ENCODE assay signal across 19 cellular contexts in genomic region chr12:53235164-53235563, GRCh38. TPM values are rescaled to one million over a fixed set of nuclear protein-coding genes. Genes with fewer than 3 reads are reported as not detected.
DNase-seq lines count a peak whose midpoint lies in the region; ATAC-seq and TF ChIP-seq lines count a peak whose summit lies in the region.
"Had no signal": no experiment of that assay in that cellular context is flagged by ENCODE, and none has a peak within 500 bp of the region (broad histone marks: within the 10 kb centered on the region; RNA-seq: fewer than 3 reads in every experiment).

No MANE protein-coding gene starts in this region.

- no peak for TF ChIP-seq CTCF in 22Rv1 (IDR thresholded peaks at IDR 0.05)
- TF ChIP-seq CTCF in ascending aorta (IDR thresholded peaks at IDR 0.05), result no peak
- TF ChIP-seq CTCF in nephron (IDR thresholded peaks at IDR 0.05; ENCODE audit: unreplicated experiment in 3 of 3), result no peak

- no peaks in the 10 kb centered on the region for H3K36me3 Mint-ChIP-seq in nephron (ENCODE audit: low read depth)
- H3K36me3 Mint-ChIP-seq: activated naive CD8-positive, alpha-beta T cell had no signal

- peaks cover 51% of the 10 kb centered on the region for H3K4me1 Mint-ChIP-seq in nephron

- intact Hi-C loops in ascending aorta (cut with DNase I), result no loop called here

- ATAC-seq in stimulated activated naive CD8-positive, alpha-beta T cell treated with anti-CD3 and anti-CD28 coated beads, Interleukin-15, Interleukin-2, amounts not matched to agents 100 U/mL and 50 U/mL, for 24 hours, result no peak
- no peak for ATAC-seq in HG03354 (IDR thresholded peaks at IDR 0.05; ENCODE audit: poor library complexity, severe bottlenecking, unreplicated experiment)
- ATAC-seq: heart right ventricle, HepG2 had no signal

- H3K27me3 ChIP-seq in ascending aorta, result no peaks in the 10 kb centered on the region
- H3K27me3 ChIP-seq in GM23248 (replicated peaks; ENCODE audit: insufficient read depth), result no peaks in the 10 kb centered on the region
- H3K27me3 ChIP-seq: uterus had no signal

- H2AFZ ChIP-seq in GM23248, result no peak overlapping the region

- H4K20me1 ChIP-seq in GM23248 (ENCODE audit: insufficient read depth), result no peaks in the 10 kb centered on the region

- in situ Hi-C loops in GM23248 (cut with MboI), result no loop called here

- H3K9ac ChIP-seq in GM23248, result no peak overlapping the region

- H3K79me2 ChIP-seq in GM23248 (ENCODE audit: insufficient read depth), result peaks cover 15% of the 10 kb centered on the region

- H3K4me3 Mint-ChIP-seq in nephron, result peak overlapping the region in 1 of 3 experiments; percentile 52
- H3K4me3 Mint-ChIP-seq: neural crest cell had no signal

- peaks cover 4% of the 10 kb centered on the region; the same call in 1 of the 2 replicates for H3F3A ChIP-seq in GM23248 (ENCODE audit: insufficient read depth)

- no peak overlapping the region for H3K4me3 ChIP-seq in ascending aorta
- no peak overlapping the region for H3K4me3 ChIP-seq in GM23248
- H3K4me3 ChIP-seq: heart right ventricle, uterus had no signal

- H3K27me3 Mint-ChIP-seq in nephron (ENCODE audit: low read depth), result peaks cover 22% of the 10 kb centered on the region
- H3K27me3 Mint-ChIP-seq: activated naive CD8-positive, alpha-beta T cell had no signal

- H3K27ac ChIP-seq in 22Rv1 (peak overlapping the region; percentile 30; the same call in 1 of the 2 replicates), ascending aorta (peak overlapping the region; percentile 87 to 88), GM23248 (no peak overlapping the region)

- 50 to 52% methylated on average over 3 of the region's 3 CpGs for WGBS in GM23248 (ENCODE audit: low coverage in 1 of 2, low lambda C conversion rate in 2 of 2, missing lambda C conversion rate in 2 of 2), 2 experiments

- no peak overlapping the region for H3K4me2 ChIP-seq in GM23248 (ENCODE audit: unreplicated experiment)

- peaks cover 5 to 26% of the 10 kb centered on the region in 2 donors for H3K4me1 ChIP-seq in ascending aorta
- H3K4me1 ChIP-seq in GM23248 (ENCODE audit: insufficient read depth), result peaks cover 27% of the 10 kb centered on the region

- no peaks in the 10 kb centered on the region for H3K9me2 ChIP-seq in GM23248 (ENCODE audit: insufficient read depth)

- H3K27ac Mint-ChIP-seq in nephron, result peak overlapping the region in 2 of 3 experiments; percentile 45 to 66

- H3K9me3 ChIP-seq in ascending aorta (no peaks in the 10 kb centered on the region), GM23248 (ENCODE audit: low read depth) (no peaks in the 10 kb centered on the region)
- H3K9me3 ChIP-seq: heart right ventricle, uterus had no signal

- no peaks in the 10 kb centered on the region for H3K36me3 ChIP-seq in ascending aorta
- no peaks in the 10 kb centered on the region for H3K36me3 ChIP-seq in GM23248 (ENCODE audit: low read depth)
- H3K36me3 ChIP-seq: heart right ventricle, uterus had no signal

- H3K9me3 Mint-ChIP-seq in nephron, result no peaks in the 10 kb centered on the region
- H3K9me3 Mint-ChIP-seq: neural crest cell had no signal

- peak; percentile 65 for DNase-seq in D341Med (ENCODE audit: low spot score)
- DNase-seq in ascending aorta (ENCODE audit: low spot score in 2 of 2), result no peak
- DNase-seq in OCI-M1 (lab: John Stamatoyannopoulos, UW), result no peak
- DNase-seq in GM23248, result no peak
- DNase-seq in stimulated activated naive CD8-positive, alpha-beta T cell treated with anti-CD3 and anti-CD28 coated beads, Interleukin-15, Interleukin-2, amounts not matched to agents 100 U/mL and 50 U/mL, for 24 hours, result no peak
- DNase-seq: activated CD4-positive, CD25-positive, alpha-beta regulatory T cell treated with anti-CD3 and anti-CD28 coated beads, Interleukin-2, amount 50 U/mL, for 72 hours; heart right ventricle; kidney; NCI-H446; retina; stimulated activated naive CD4-positive, alpha-beta T cell treated with Interleukin-2 at 50 U/mL for 16 hours; T-helper 9 cell; uterus had no signal

RNA-seq across cellular contexts. Expression of gene RARG, which starts 3.2 kb away (rescaled TPM):
- 29.8 TPM for total RNA-seq in ascending aorta
- total RNA-seq in GM23248 (2014; rRNA removed; shearing (Covaris generic)), result 75.3 and 76.6 TPM in 2 replicates
- polyA plus RNA-seq in GM23248 (2016; fragmentation: Nextera tagmentation; extraction: Ambion mirVana), result 116 and 118 TPM in 2 replicates

RNA-seq across cellular contexts. Expression of gene ITGB7, which starts 28.1 kb away (rescaled TPM):
- total RNA-seq in ascending aorta, result 1.6 TPM
- total RNA-seq in GM23248 (2014; rRNA removed; shearing (Covaris generic)), result 1.4 and 2.4 TPM in 2 replicates
- 0.84 and 1.2 TPM in 2 replicates for polyA plus RNA-seq in GM23248 (2016; fragmentation: Nextera tagmentation; extraction: Ambion mirVana)
- total RNA-seq: neural crest cell had no signal

RNA-seq across cellular contexts. Expression of gene ESPL1, which starts 32.9 kb away (rescaled TPM):
- not detected for total RNA-seq in ascending aorta
- total RNA-seq in GM23248 (2014; rRNA removed; shearing (Covaris generic)), result 5.6 and 8.5 TPM in 2 replicates
- 2.0 and 3.3 TPM in 2 replicates for polyA plus RNA-seq in GM23248 (2016; fragmentation: Nextera tagmentation; extraction: Ambion mirVana)

RNA-seq across cellular contexts. Expression of gene CSAD, which starts 54.4 kb away (rescaled TPM):
- 30.7 TPM for total RNA-seq in ascending aorta
- total RNA-seq in GM23248 (2014; rRNA removed; shearing (Covaris generic)), result 13.4 and 14.2 TPM in 2 replicates
- polyA plus RNA-seq in GM23248 (2016; fragmentation: Nextera tagmentation; extraction: Ambion mirVana), result 6.1 and 8.6 TPM in 2 replicates

RNA-seq across cellular contexts. Expression of gene ZNF740, which starts 54.6 kb away (rescaled TPM):
- total RNA-seq in ascending aorta, result 5.9 TPM
- total RNA-seq in GM23248 (2014; rRNA removed; shearing (Covaris generic)), result 5.1 and 6.5 TPM in 2 replicates
- 2.8 and 3.9 TPM in 2 replicates for polyA plus RNA-seq in GM23248 (2016; fragmentation: Nextera tagmentation; extraction: Ambion mirVana)
